In genomic region chr15:62816342-62817059, GRCh38 we compare ENCODE assay signal across 1 cellular context.
TF ChIP-seq lines count a peak whose summit lies in the region.

No MANE protein-coding gene starts in this region.

TF ChIP-seq in neural cell, 6 proteins besides CTCF, POLR2A, EP300 and RAD21 (continued from another document):
- TF ChIP-seq TAF1 (IDR thresholded peaks at IDR 0.05; ENCODE audit: low read depth) (no peak), POLR2AphosphoS5 (IDR thresholded peaks at IDR 0.05) (no peak), SMC3 (conservative IDR thresholded peaks at IDR 0.05; ENCODE audit: poor library complexity) (no peak), MXI1 (conservative IDR thresholded peaks at IDR 0.05; ENCODE audit: poor library complexity, severe bottlenecking) (no peak)
